36 cellular contexts compared by ENCODE assay signal in genomic region chr17:8499614-8500013, GRCh38.
"Had no signal": no experiment of that assay in that cellular context is flagged by ENCODE, and none has a peak within 500 bp of the region (broad histone marks: within the 10 kb centered on the region; RNA-seq: fewer than 3 reads in every experiment).

No MANE protein-coding gene starts in this region.

- H3K9ac ChIP-seq: KMS-11, SK-N-SH had no signal

- DNase-seq: activated CD4-positive, alpha-beta memory T cell treated with anti-CD3 and anti-CD28 coated beads, Interleukin-2, amount 10 ng/mL, durations not matched to agents 7 days and 5 days; activated CD4-positive, alpha-beta T cell treated with anti-CD3 and anti-CD28 coated beads for 4 hours; activated CD8-positive, alpha-beta memory T cell treated with anti-CD3 and anti-CD28 coated beads for 24 hours; activated CD8-positive, alpha-beta memory T cell treated with anti-CD3 and anti-CD28 coated beads, Interleukin-2, amount 10 ng/mL, durations not matched to agents 7 days and 5 days; activated CD8-positive, alpha-beta memory T cell treated with anti-CD3 and anti-CD28 coated beads, Interleukin-2, amount 50 U/mL, for 48 hours; activated effector memory CD4-positive, alpha-beta T cell treated with Interleukin-2 at 50 U/mL for 16 hours; activated naive CD4-positive, alpha-beta T cell treated with anti-CD3 and anti-CD28 coated beads, Interleukin-2, amount 10 ng/mL, durations not matched to agents 7 days and 5 days; activated T-cell treated with anti-CD3 and anti-CD28 coated beads, Interleukin-2, amount 50 U/mL, for 48 hours; amygdala; body of pancreas; MM.1S; MV-4-11; NCI-H1092; NCI-H1436 treated with DMSO at 0.1 percent for 48 hours; NCI-H1694 treated with DMSO at 0.1 percent for 48 hours; NCI-H2029; NCI-H2171; NCI-H510A; NCI-H526; NCI-H748 treated with DMSO at 0.1 percent for 48 hours; NK-92 treated with Interleukin-12 subunit alpha and Interleukin-12 subunit beta, amount 100 ng/mL, for 24 hours; PC-3; Peyer's patch; RPMI8226; SHP77 treated with DMSO at 0.1 percent for 48 hours; SK-N-SH had no signal

- H3K36me3 Mint-ChIP-seq: activated CD8-positive, alpha-beta memory T cell treated with anti-CD3 and anti-CD28 coated beads, Interleukin-2, amount 10 ng/mL, durations not matched to agents 7 days and 5 days had no signal

- H3K27me3 ChIP-seq: body of pancreas, breast epithelium, Peyer's patch, SJSA1 had no signal

- ATAC-seq: activated CD4-positive, CD25-positive, alpha-beta regulatory T cell treated with anti-CD3 and anti-CD28 coated beads, Interleukin-2, amount 50 U/mL, for 24 hours; activated CD8-positive, alpha-beta memory T cell treated with anti-CD3 and anti-CD28 coated beads, Interleukin-2, amount 10 ng/mL, durations not matched to agents 7 days and 5 days; body of pancreas; PC-3; WTC11 had no signal

- H3K4me3 ChIP-seq: body of pancreas, breast epithelium, Peyer's patch, SJSA1 had no signal

- H3K4me3 Mint-ChIP-seq: activated CD4-positive, alpha-beta memory T cell treated with anti-CD3 and anti-CD28 coated beads, Interleukin-2, amount 10 ng/mL, durations not matched to agents 7 days and 5 days; activated CD8-positive, alpha-beta memory T cell treated with anti-CD3 and anti-CD28 coated beads, Interleukin-2, amount 10 ng/mL, durations not matched to agents 7 days and 5 days; activated naive CD4-positive, alpha-beta T cell treated with anti-CD3 and anti-CD28 coated beads, Interleukin-2, amount 10 ng/mL, durations not matched to agents 7 days and 5 days; activated naive CD8-positive, alpha-beta T cell; T-helper 1 cell treated with Interleukin-12 subunit alpha and Interleukin-12 subunit beta and Interleukin-4 antibody, amounts not matched to agents 30 μg/mL and 1 μg/mL, for 36 hours; T-helper 2 cell treated with Interferon-gamma antibody and Interleukin-4, amounts not matched to agents 5 μg/mL and 100 μg/mL, for 36 hours; WTC11 had no signal

- H3K4me1 Mint-ChIP-seq: activated CD4-positive, alpha-beta memory T cell treated with anti-CD3 and anti-CD28 coated beads, Interleukin-2, amount 10 ng/mL, durations not matched to agents 7 days and 5 days; activated CD8-positive, alpha-beta memory T cell treated with anti-CD3 and anti-CD28 coated beads, Interleukin-2, amount 10 ng/mL, durations not matched to agents 7 days and 5 days; activated naive CD4-positive, alpha-beta T cell treated with anti-CD3 and anti-CD28 coated beads, Interleukin-2, amount 10 ng/mL, durations not matched to agents 7 days and 5 days; WTC11 had no signal

- H3K27me3 Mint-ChIP-seq: activated CD4-positive, alpha-beta memory T cell treated with anti-CD3 and anti-CD28 coated beads, Interleukin-2, amount 10 ng/mL, durations not matched to agents 7 days and 5 days; activated CD8-positive, alpha-beta memory T cell treated with anti-CD3 and anti-CD28 coated beads, Interleukin-2, amount 10 ng/mL, durations not matched to agents 7 days and 5 days; activated naive CD4-positive, alpha-beta T cell treated with anti-CD3 and anti-CD28 coated beads, Interleukin-2, amount 10 ng/mL, durations not matched to agents 7 days and 5 days; activated naive CD8-positive, alpha-beta T cell had no signal

- H3K27ac Mint-ChIP-seq: activated CD4-positive, alpha-beta memory T cell treated with anti-CD3 and anti-CD28 coated beads, Interleukin-2, amount 10 ng/mL, durations not matched to agents 7 days and 5 days; activated CD8-positive, alpha-beta memory T cell treated with anti-CD3 and anti-CD28 coated beads, Interleukin-2, amount 10 ng/mL, durations not matched to agents 7 days and 5 days; activated naive CD4-positive, alpha-beta T cell treated with anti-CD3 and anti-CD28 coated beads, Interleukin-2, amount 10 ng/mL, durations not matched to agents 7 days and 5 days; activated naive CD8-positive, alpha-beta T cell; T-helper 1 cell treated with Interleukin-12 subunit alpha and Interleukin-12 subunit beta and Interleukin-4 antibody, amounts not matched to agents 30 μg/mL and 1 μg/mL, for 36 hours; T-helper 2 cell treated with Interferon-gamma antibody and Interleukin-4, amounts not matched to agents 5 μg/mL and 100 μg/mL, for 36 hours had no signal

- H3K4me2 ChIP-seq: KMS-11, SK-N-SH had no signal

- H3K27ac ChIP-seq: body of pancreas, breast epithelium, KMS-11, Peyer's patch, SJSA1 had no signal

- H3K9me3 ChIP-seq: body of pancreas, breast epithelium, Peyer's patch, SJSA1, SK-N-SH had no signal

- FAIRE-seq: astrocyte, TTC549 had no signal

- H3K4me1 ChIP-seq: body of pancreas, breast epithelium, Peyer's patch, SJSA1 had no signal

- H3K36me3 ChIP-seq: breast epithelium, Peyer's patch had no signal

- H3K9me3 Mint-ChIP-seq: activated CD4-positive, alpha-beta memory T cell treated with anti-CD3 and anti-CD28 coated beads, Interleukin-2, amount 10 ng/mL, durations not matched to agents 7 days and 5 days; activated naive CD4-positive, alpha-beta T cell treated with anti-CD3 and anti-CD28 coated beads, Interleukin-2, amount 10 ng/mL, durations not matched to agents 7 days and 5 days; T-helper 1 cell treated with Interleukin-12 subunit alpha and Interleukin-12 subunit beta and Interleukin-4 antibody, amounts not matched to agents 30 μg/mL and 1 μg/mL, for 36 hours; T-helper 2 cell treated with Interferon-gamma antibody and Interleukin-4, amounts not matched to agents 5 μg/mL and 100 μg/mL, for 36 hours; WTC11 had no signal
